Comparison of ENCODE assay signal across 8 cellular contexts in the genomic region with DNA sequence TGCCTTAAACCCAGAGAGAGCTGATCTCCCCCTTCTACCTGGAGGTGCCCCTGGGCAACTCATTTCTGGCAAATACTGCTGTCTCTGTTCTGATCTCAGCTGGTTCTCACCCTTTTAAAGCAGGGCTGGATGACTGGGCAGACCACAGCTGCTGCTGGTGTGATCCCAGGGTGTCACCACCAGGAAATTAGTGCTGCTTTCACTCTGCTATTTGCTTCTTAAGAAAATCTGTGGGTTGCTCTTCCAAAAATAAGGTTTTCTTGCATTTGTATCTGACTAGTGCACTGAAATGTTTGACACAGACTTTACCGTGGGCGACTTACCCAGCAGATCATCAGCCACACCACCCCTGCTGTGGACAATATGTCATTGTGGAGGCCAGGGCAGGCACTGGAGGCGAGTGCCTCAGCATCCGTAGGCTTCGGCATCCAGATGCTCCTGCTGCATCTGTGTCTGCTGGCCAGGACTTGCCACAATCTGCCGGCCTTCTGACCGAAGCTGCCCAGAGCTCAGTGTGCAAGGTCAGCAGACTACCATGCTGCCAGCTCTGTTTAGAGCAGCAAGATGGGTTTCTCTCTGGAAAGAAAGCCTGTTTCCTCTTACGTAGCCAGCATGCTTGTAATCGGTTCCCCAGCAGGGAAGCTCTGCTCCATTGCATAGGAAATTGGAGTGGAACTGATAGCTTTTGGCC. TPM values are rescaled to one million over a fixed set of nuclear protein-coding genes. Genes with fewer than 3 reads are reported as not detected.
DNase-seq lines count a peak whose midpoint lies in the region; ATAC-seq lines count a peak whose summit lies in the region.

No MANE protein-coding gene starts in this region.

- no peaks in the 10 kb centered on the region for H3K9me3 Mint-ChIP-seq in immature natural killer cell

- DNase-seq in DMS 273 (lab: John Stamatoyannopoulos, UW; ENCODE audit: unreplicated experiment), result peak; percentile 75
- no peak for DNase-seq in DMS 273 treated with DMSO at 0.1 percent for 48 hours (lab: John Stamatoyannopoulos, UW)
- DNase-seq in activated naive CD4-positive, alpha-beta T cell treated with anti-CD3 and anti-CD28 coated beads, Interleukin-2, amount 50 U/mL, for 16 hours, result peak; percentile 47
- peak; percentile 72 to 80 (median 76) for DNase-seq in immature natural killer cell
- DNase-seq in stimulated activated CD8-positive, alpha-beta memory T cell treated with anti-CD3 and anti-CD28 coated beads, Interleukin-12 subunit alpha, Interleukin-12 subunit beta, amount 100 ng/mL, for 4 hours (ENCODE audit: low read depth), result peak; percentile 35
- DNase-seq in NCI-H446 treated with DMSO at 0.1 percent for 48 hours (lab: John Stamatoyannopoulos, UW), result no peak
- no peak for DNase-seq in NOMO-1 (lab: John Stamatoyannopoulos, UW; ENCODE audit: unreplicated experiment in 2 of 2)

- H3K27ac Mint-ChIP-seq in immature natural killer cell, result peak overlapping the region; percentile 88 to 96 (median 94)

- ATAC-seq in HG03139 (IDR thresholded peaks at IDR 0.05; ENCODE audit: unreplicated experiment), result peak; percentile 75

- H3K4me1 Mint-ChIP-seq in immature natural killer cell, result peaks cover 96 to 97% of the 10 kb centered on the region in 2 donors

- H3K4me3 Mint-ChIP-seq in immature natural killer cell, result peak overlapping the region; percentile 81 to 93 (median 88)

- H3K36me3 Mint-ChIP-seq in immature natural killer cell, result no peaks in the 10 kb centered on the region

- H3K27me3 Mint-ChIP-seq in immature natural killer cell (ENCODE audit: low read depth in 3 of 3), result peaks cover 8 to 17% (median 12%) of the 10 kb centered on the region in 3 donors

RNA-seq across cellular contexts. Expression of a gene that starts 13.6 kb away (rescaled TPM):
- 10 to 100 TPM; 14.5 to 43.7 (median 17.6) TPM for polyA plus RNA-seq in immature natural killer cell

Comparison
In these comparisons a context has a peak if more than half of its experiments do, and no peak if none do; other contexts are left out.
1. DNase-seq: peak in DMS 273 (single experiment), activated naive CD4-positive, alpha-beta T cell treated with anti-CD3 and anti-CD28 coated beads, Interleukin-2, amount 50 U/mL, for 16 hours (single experiment), immature natural killer cell (3 of 3) and stimulated activated CD8-positive, alpha-beta memory T cell treated with anti-CD3 and anti-CD28 coated beads, Interleukin-12 subunit alpha, Interleukin-12 subunit beta, amount 100 ng/mL, for 4 hours (single experiment); none in DMS 273 treated with DMSO at 0.1 percent for 48 hours (single experiment), NCI-H446 treated with DMSO at 0.1 percent for 48 hours (single experiment) and NOMO-1 (0 of 2).